In the genomic region with DNA sequence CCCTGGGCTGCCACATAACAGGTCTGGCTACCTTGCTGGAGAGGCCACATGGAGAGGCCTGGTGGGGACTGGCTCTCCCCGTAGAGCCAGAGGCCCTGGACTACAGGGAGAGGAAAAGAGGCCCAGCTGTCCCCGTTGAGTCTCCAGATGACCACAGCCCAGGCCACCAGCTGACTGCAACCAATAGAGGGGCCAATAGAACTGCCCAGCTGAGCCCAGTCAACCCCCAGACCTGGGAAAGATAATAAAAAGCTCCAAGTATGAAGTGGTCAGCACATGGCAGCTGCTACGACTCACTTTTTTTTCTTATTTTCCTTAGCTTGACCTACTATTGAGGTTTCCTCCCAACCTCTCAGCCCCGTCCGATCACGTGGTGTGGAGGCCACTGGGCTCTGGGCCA, we compare ENCODE assay signal across 25 cellular contexts. TPM values are rescaled to one million over a fixed set of nuclear protein-coding genes. Genes with fewer than 3 reads are reported as not detected.
"Had no signal": no experiment of that assay in that cellular context is flagged by ENCODE, and none has a peak within 500 bp of the region (broad histone marks: within the 10 kb centered on the region; RNA-seq: fewer than 3 reads in every experiment).

No MANE protein-coding gene starts in this region.

- H3K4me1 ChIP-seq: prostate gland, sigmoid colon had no signal

- DNase-seq: cortex of kidney; effector memory CD8-positive, alpha-beta T cell; erythroblast; esophagus squamous epithelium; foreskin melanocyte; glutamatergic neuron; heart right ventricle; hippocampal formation; kidney glomerular epithelial cell; naive B cell; sigmoid colon; spleen; stimulated activated naive CD4-positive, alpha-beta T cell; stimulated activated naive CD8-positive, alpha-beta T cell treated with anti-CD3 and anti-CD28 coated beads, Interleukin-15, amount 100 ng/mL, for 72 hours; thyroid gland; trophoblast cell had no signal

- FAIRE-seq: endometrium, islet of Langerhans had no signal

- H3K4me3 ChIP-seq: esophagus squamous epithelium, heart right ventricle, lung, neural progenitor cell, prostate gland, sigmoid colon, skin epidermis, spleen, thyroid gland, vagina had no signal

- H3K9ac ChIP-seq: neural progenitor cell had no signal

- H3K27me3 ChIP-seq: sigmoid colon, thyroid gland, vagina had no signal

- H3K27ac ChIP-seq: esophagus squamous epithelium, neural progenitor cell, prostate gland, sigmoid colon, skin epidermis, spleen, thyroid gland, vagina had no signal

- ATAC-seq: effector memory CD8-positive, alpha-beta T cell; heart right ventricle; natural killer cell treated with Interleukin-12 subunit alpha and Interleukin-12 subunit beta and Interleukin-15 and Interleukin-18, amount 100 ng/mL, for 72 hours; right cardiac atrium; stimulated activated naive CD8-positive, alpha-beta T cell treated with anti-CD3 and anti-CD28 coated beads, Interleukin-15, amount 100 ng/mL, for 72 hours had no signal

- H3K36me3 ChIP-seq: neural progenitor cell, prostate gland had no signal

- H3K9me3 ChIP-seq: esophagus squamous epithelium, prostate gland, sigmoid colon, thyroid gland, vagina had no signal

RNA-seq across cellular contexts. Expression of gene PDGFB, which starts 18.4 kb away (rescaled TPM):
- total RNA-seq: natural killer cell treated with Interleukin-12 subunit alpha and Interleukin-12 subunit beta and Interleukin-15 and Interleukin-18, amount 100 ng/mL, for 72 hours had no signal
